In the genomic region with DNA sequence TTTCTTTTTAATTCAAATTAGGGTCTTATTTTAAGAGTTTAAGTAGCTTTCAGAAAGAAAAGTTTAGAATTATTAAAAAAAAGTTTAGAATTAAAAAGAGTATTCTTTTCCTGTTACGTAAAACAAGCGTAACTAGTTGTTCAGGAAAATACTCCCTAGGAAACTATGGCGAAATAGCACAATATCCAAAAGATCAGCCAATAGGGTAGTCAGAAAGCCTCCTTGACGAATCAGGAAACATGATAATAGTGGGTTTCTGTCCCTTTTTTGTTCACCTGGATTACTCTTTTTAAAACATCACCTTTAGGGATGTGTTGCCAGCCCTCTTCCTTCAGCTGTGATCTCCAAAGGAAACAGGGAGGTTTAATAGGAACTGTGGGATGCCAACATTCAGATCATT, we compare ENCODE assay signal across 16 cellular contexts. TPM values are rescaled to one million over a fixed set of nuclear protein-coding genes. Genes with fewer than 3 reads are reported as not detected.
DNase-seq lines count a peak whose midpoint lies in the region; ATAC-seq and TF ChIP-seq lines count a peak whose summit lies in the region.
"Had no signal": no experiment of that assay in that cellular context is flagged by ENCODE, and none has a peak within 500 bp of the region (broad histone marks: within the 10 kb centered on the region; RNA-seq: fewer than 3 reads in every experiment).

No MANE protein-coding gene starts in this region.

- no peak overlapping the region for H2AFZ ChIP-seq in Karpas-422 (ENCODE audit: low read length)

- H3K36me3 Mint-ChIP-seq in activated naive CD8-positive, alpha-beta T cell, result peaks cover 4% of the 10 kb centered on the region
- H3K36me3 Mint-ChIP-seq: IgD-negative memory B cell had no signal

- TF ChIP-seq CTCF in left ventricle myocardium inferior (IDR thresholded peaks at IDR 0.05; ENCODE audit: borderline replicate concordance), result no peak
- no peak for TF ChIP-seq CTCF in upper lobe of left lung (IDR thresholded peaks at IDR 0.05)
- TF ChIP-seq CTCF in prostate gland (IDR thresholded peaks at IDR 0.05), result no peak

- H3K4me1 ChIP-seq in left ventricle myocardium inferior (peaks cover 38% of the 10 kb centered on the region), mesodermal cell (ENCODE audit: control insufficient read depth, insufficient read depth, low read length, poor library complexity, severe bottlenecking) (peaks cover 10% of the 10 kb centered on the region), upper lobe of left lung (peaks cover 46 to 59% (median 48%) of the 10 kb centered on the region in 4 donors), Karpas-422 (ENCODE audit: low read length) (peaks cover 11% of the 10 kb centered on the region), prostate gland (replicated peaks) (no peaks in the 10 kb centered on the region)

- H3K79me2 ChIP-seq in Karpas-422 (ENCODE audit: low read length), result no peaks in the 10 kb centered on the region

- no peaks in the 10 kb centered on the region for H4K20me1 ChIP-seq in Karpas-422 (ENCODE audit: insufficient read depth, low read depth, low read length)

- DNase-seq in left ventricle myocardium inferior, result no peak
- DNase-seq in left cardiac atrium, result no peak
- no peak for DNase-seq in upper lobe of left lung
- DNase-seq in Karpas-422, result no peak
- no peak for DNase-seq in prostate gland (ENCODE audit: low spot score)
- no peak for DNase-seq in SW 1271 (lab: John Stamatoyannopoulos, UW)
- DNase-seq: effector CD8-positive, alpha-beta T cell; glutamatergic neuron; NCI-H187 treated with DMSO at 0.1 percent for 48 hours; substantia nigra had no signal

- H3K27me3 Mint-ChIP-seq in activated naive CD8-positive, alpha-beta T cell, result no peaks in the 10 kb centered on the region

- H3K9me2 ChIP-seq in Karpas-422 (replicated peaks; ENCODE audit: insufficient read depth, low read length), result no peaks in the 10 kb centered on the region

- no peaks in the 10 kb centered on the region for H3K27me3 ChIP-seq in left ventricle myocardium inferior (ENCODE audit: low read depth)
- H3K27me3 ChIP-seq in upper lobe of left lung, result no peaks in the 10 kb centered on the region
- no peaks in the 10 kb centered on the region for H3K27me3 ChIP-seq in Karpas-422 (ENCODE audit: low read length)
- H3K27me3 ChIP-seq in prostate gland (replicated peaks; ENCODE audit: insufficient read depth), result no peaks in the 10 kb centered on the region
- H3K27me3 ChIP-seq: SJSA1 had no signal

- no peak overlapping the region for H3K27ac Mint-ChIP-seq in activated naive CD8-positive, alpha-beta T cell

- intact Hi-C loops in left ventricle myocardium inferior (cut with micrococcal nuclease), result no loop called here
- intact Hi-C loops in left cardiac atrium (cut with DNase I), result no loop called here
- intact Hi-C loops in prostate gland (cut with DNase I), result no loop called here

- 92% methylated on average over 2 of the region's 4 CpGs; no CpG with 5 or more reads in 1 of the 2 experiments for WGBS in mesodermal cell (ENCODE audit: insufficient coverage in 2 of 2), 2 experiments
- WGBS in upper lobe of left lung, 2 donors, result 69 to 79% methylated on average over 4 of the region's 4 CpGs
- 74% methylated on average over 4 of the region's 4 CpGs for WGBS in prostate gland

- no peak overlapping the region for H3K4me3 ChIP-seq in left ventricle myocardium inferior
- H3K4me3 ChIP-seq in mesodermal cell (ENCODE audit: extremely low read depth, insufficient read depth, low read length, poor library complexity, severe bottlenecking), result no peak overlapping the region
- H3K4me3 ChIP-seq in upper lobe of left lung, result no peak overlapping the region
- H3K4me3 ChIP-seq in Karpas-422 (ENCODE audit: low read length), result no peak overlapping the region
- H3K4me3 ChIP-seq in prostate gland, result no peak overlapping the region
- H3K4me3 ChIP-seq: lung, SJSA1 had no signal

- H3K4me1 Mint-ChIP-seq in activated naive CD8-positive, alpha-beta T cell (ENCODE audit: low read depth), result peaks cover 83% of the 10 kb centered on the region

- no peaks in the 10 kb centered on the region for H3K9me3 Mint-ChIP-seq in activated naive CD8-positive, alpha-beta T cell (ENCODE audit: low read depth)
- H3K9me3 Mint-ChIP-seq: IgD-negative memory B cell had no signal

- no peak overlapping the region for H3K4me2 ChIP-seq in Karpas-422 (ENCODE audit: low read depth, low read length, poor library complexity, severe bottlenecking)

- H3K4me3 Mint-ChIP-seq in activated naive CD8-positive, alpha-beta T cell, result peak overlapping the region; percentile 63

- H3K27ac ChIP-seq in left ventricle myocardium inferior (replicated peaks), result peak overlapping the region; percentile 57
- peak overlapping the region; percentile 75 for H3K27ac ChIP-seq in mesodermal cell (ENCODE audit: low read depth, low read length, severe bottlenecking)
- peak overlapping the region; percentile 49 to 66 (median 60) for H3K27ac ChIP-seq in upper lobe of left lung
- no peak overlapping the region for H3K27ac ChIP-seq in Karpas-422 (ENCODE audit: low read length)
- H3K27ac ChIP-seq in prostate gland, result no peak overlapping the region
- H3K27ac ChIP-seq: C4-2B, SJSA1 had no signal

- no peaks in the 10 kb centered on the region for H3K9me3 ChIP-seq in left ventricle myocardium inferior (replicated peaks)
- H3K9me3 ChIP-seq in mesodermal cell (ENCODE audit: control insufficient read depth, low read length), result no peaks in the 10 kb centered on the region
- no peaks in the 10 kb centered on the region for H3K9me3 ChIP-seq in upper lobe of left lung
- no peaks in the 10 kb centered on the region for H3K9me3 ChIP-seq in Karpas-422 (ENCODE audit: low read length)
- no peaks in the 10 kb centered on the region for H3K9me3 ChIP-seq in prostate gland
- H3K9me3 ChIP-seq: SJSA1 had no signal

- ATAC-seq in left cardiac atrium (no peak), upper lobe of left lung (ENCODE audit: low FRiP score in 2 of 2) (no peak)

- H3K9ac ChIP-seq in Karpas-422 (ENCODE audit: low read length), result no peak overlapping the region

- TF ChIP-seq POLR2A in upper lobe of left lung (IDR thresholded peaks at IDR 0.05), result no peak
- TF ChIP-seq POLR2A in prostate gland (IDR thresholded peaks at IDR 0.05), result no peak

- no peaks in the 10 kb centered on the region for H3K36me3 ChIP-seq in left ventricle myocardium inferior
- no peaks in the 10 kb centered on the region for H3K36me3 ChIP-seq in mesodermal cell (ENCODE audit: control insufficient read depth, insufficient read depth, low read length)
- H3K36me3 ChIP-seq in upper lobe of left lung, result no peaks in the 10 kb centered on the region
- H3K36me3 ChIP-seq in Karpas-422 (ENCODE audit: insufficient read depth, low read length), result no peaks in the 10 kb centered on the region
- no peaks in the 10 kb centered on the region for H3K36me3 ChIP-seq in prostate gland
- H3K36me3 ChIP-seq: SJSA1 had no signal

- no peak for TF ChIP-seq EP300 in upper lobe of left lung (IDR thresholded peaks at IDR 0.05)

RNA-seq across cellular contexts. Expression of gene S1PR1, which starts 25.2 kb away (rescaled TPM):
- total RNA-seq in left ventricle myocardium inferior (54.9 TPM), left cardiac atrium (10 to 100 TPM; 69.3 to 85.3 TPM), upper lobe of left lung (100 to 1,000 TPM in 1 of 6 donors, 10 to 100 TPM in 5; 18.9 to 130 (median 76.5) TPM), prostate gland (10 to 100 TPM in 1 of 2 donors, 1 to 10 TPM in 1; 9.7 to 24.2 TPM)
- polyA plus RNA-seq in mesodermal cell (2013, experiment 1 of 2), result 20.4 TPM
- polyA plus RNA-seq in mesodermal cell (2013, experiment 2 of 2), result 16.0 TPM
- not detected in 2 replicates for total RNA-seq in Karpas-422 (2014; rRNA removed; shearing (Covaris generic); ENCODE audit: low replicate concordance)

Comparison
In these comparisons a context has a peak if more than half of its experiments do, and no peak if none do; other contexts are left out.
1. H3K27ac ChIP-seq: peak in left ventricle myocardium inferior (single experiment), mesodermal cell (single experiment) and upper lobe of left lung (4 of 4); none in Karpas-422 (single experiment) and prostate gland (0 of 2).
2. RNA of gene S1PR1, which starts 25.2 kb away (total RNA-seq): 69.3 to 85.3 TPM in left cardiac atrium, 18.9 to 130 TPM in upper lobe of left lung, 54.9 TPM in left ventricle myocardium inferior (single experiment) and 9.7 to 24.2 TPM in prostate gland; not detected in Karpas-422; every median in the first group is over 10 times any median in the second.